In the genomic region with DNA sequence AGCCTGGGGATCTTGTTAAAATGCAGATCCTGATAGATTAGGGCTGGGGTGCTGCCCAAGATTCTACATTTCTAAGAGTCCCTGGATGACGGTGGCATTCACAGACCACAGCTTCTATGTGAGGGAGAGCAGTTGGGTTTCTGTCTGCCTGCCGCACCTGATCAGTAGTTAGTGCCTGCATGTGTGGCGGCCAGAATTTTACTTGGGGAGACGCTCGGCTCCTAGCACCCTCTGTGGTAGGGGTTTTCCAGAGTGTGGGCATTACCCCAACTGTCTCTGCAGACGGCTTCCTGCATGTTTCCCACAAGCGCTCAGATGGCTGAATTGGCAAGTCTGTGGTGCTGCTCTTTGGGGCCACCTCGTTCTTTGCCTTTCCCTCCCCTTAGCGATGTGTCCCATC, we compare ENCODE assay signal across 15 cellular contexts. TPM values are rescaled to one million over a fixed set of nuclear protein-coding genes. Genes with fewer than 3 reads are reported as not detected.
DNase-seq lines count a peak whose midpoint lies in the region; ATAC-seq and TF ChIP-seq lines count a peak whose summit lies in the region.
"Had no signal": no experiment of that assay in that cellular context is flagged by ENCODE, and none has a peak within 500 bp of the region (broad histone marks: within the 10 kb centered on the region; RNA-seq: fewer than 3 reads in every experiment).

No MANE protein-coding gene starts in this region.

- H3K9me3 Mint-ChIP-seq in activated CD4-positive, alpha-beta memory T cell treated with anti-CD3 and anti-CD28 coated beads for 36 hours = no peaks in the 10 kb centered on the region
- H3K9me3 Mint-ChIP-seq in central memory CD8-positive, alpha-beta T cell = no peaks in the 10 kb centered on the region

- TF ChIP-seq CTCF in KMS-11 (conservative IDR thresholded peaks at IDR 0.05; ENCODE audit: low read depth, low read length) = no peak

- peaks cover 45% of the 10 kb centered on the region for H3K36me3 Mint-ChIP-seq in activated CD4-positive, alpha-beta memory T cell treated with anti-CD3 and anti-CD28 coated beads for 36 hours
- H3K36me3 Mint-ChIP-seq in central memory CD8-positive, alpha-beta T cell (ENCODE audit: insufficient read depth) = peaks cover 28% of the 10 kb centered on the region

- POLR2A ChIA-PET in activated CD4-positive, alpha-beta memory T cell treated with anti-CD3 and anti-CD28 coated beads for 36 hours (lab: Charles Lee) = no interaction called here

- H3K79me2 ChIP-seq in KMS-11 (ENCODE audit: insufficient read depth, low read depth) = no peaks in the 10 kb centered on the region
- H3K79me2 ChIP-seq: hepatocyte, parathyroid adenoma had no signal

- H3K36me3 ChIP-seq in KMS-11 (ENCODE audit: insufficient read depth) = no peaks in the 10 kb centered on the region

- no peaks in the 10 kb centered on the region for H4K20me1 ChIP-seq in KMS-11 (ENCODE audit: insufficient read depth)

- peak overlapping the region; percentile 100 for H3K27ac ChIP-seq in KMS-11
- H3K27ac ChIP-seq: epithelial cell of prostate, GM23248, hepatocyte, parathyroid adenoma had no signal

- H3K4me2 ChIP-seq in KMS-11 = peak overlapping the region; percentile 96
- H3K4me2 ChIP-seq: hepatocyte had no signal

- DNase-seq in activated CD4-positive, alpha-beta memory T cell treated with anti-CD3 and anti-CD28 coated beads for 36 hours = peak; percentile 68
- DNase-seq in central memory CD8-positive, alpha-beta T cell (ENCODE audit: low spot score in 2 of 2) = peak in 1 of 2 donors; percentile 22
- DNase-seq in stimulated activated CD4-positive, alpha-beta T cell treated with anti-CD3 and anti-CD28 coated beads, TNF-alpha, amount 100 ng/mL, for 1 hour (ENCODE audit: low read depth in 3 of 3, low spot score in 1 of 3) = peak in 2 of 3 donors; percentile 15 to 27
- DNase-seq in NCI-H345 treated with DMSO at 0.1 percent for 48 hours (lab: John Stamatoyannopoulos, UW; ENCODE audit: unreplicated experiment) (no peak), NCI-H2081 (lab: John Stamatoyannopoulos, UW) (no peak)
- DNase-seq: activated CD4-positive, CD25-positive, alpha-beta regulatory T cell; GM23248; NCI-H1105 treated with DMSO at 0.1 percent for 48 hours; NCI-H526 treated with DMSO at 0.1 percent for 48 hours; SIG-M5 had no signal

- peak overlapping the region; percentile 81 for H3K27ac Mint-ChIP-seq in activated CD4-positive, alpha-beta memory T cell treated with anti-CD3 and anti-CD28 coated beads for 36 hours
- H3K27ac Mint-ChIP-seq in central memory CD8-positive, alpha-beta T cell (ENCODE audit: low read depth) = peak overlapping the region; percentile 55

- H3K27me3 ChIP-seq in KMS-11 (ENCODE audit: insufficient read depth, low read depth) = no peaks in the 10 kb centered on the region
- H3K27me3 ChIP-seq: hepatocyte had no signal

- H3K4me1 Mint-ChIP-seq in activated CD4-positive, alpha-beta memory T cell treated with anti-CD3 and anti-CD28 coated beads for 36 hours (ENCODE audit: low read depth) = peaks cover 61% of the 10 kb centered on the region
- H3K4me1 Mint-ChIP-seq in central memory CD8-positive, alpha-beta T cell = peaks cover 26% of the 10 kb centered on the region

- H3K27me3 Mint-ChIP-seq in activated CD4-positive, alpha-beta memory T cell treated with anti-CD3 and anti-CD28 coated beads for 36 hours = no peaks in the 10 kb centered on the region
- H3K27me3 Mint-ChIP-seq in central memory CD8-positive, alpha-beta T cell = no peaks in the 10 kb centered on the region

- H2AFZ ChIP-seq in KMS-11 (ENCODE audit: low read depth) = peak overlapping the region; percentile 5; the same call in 1 of the 2 replicates
- H2AFZ ChIP-seq: GM23248, hepatocyte, parathyroid adenoma had no signal

- H3K4me3 Mint-ChIP-seq in activated CD4-positive, alpha-beta memory T cell treated with anti-CD3 and anti-CD28 coated beads for 36 hours = no peak overlapping the region
- no peak overlapping the region for H3K4me3 Mint-ChIP-seq in central memory CD8-positive, alpha-beta T cell

- peaks cover 67% of the 10 kb centered on the region for H3K4me1 ChIP-seq in KMS-11 (ENCODE audit: low read depth, poor library complexity, severe bottlenecking)
- H3K4me1 ChIP-seq: parathyroid adenoma had no signal

- H3K4me3 ChIP-seq in KMS-11 (IDR thresholded peaks at IDR 0.05; ENCODE audit: insufficient read depth, low read depth, low read length) = peak overlapping the region; percentile 5
- H3K4me3 ChIP-seq: GM23248, hepatocyte had no signal

- CTCF ChIA-PET in activated CD4-positive, alpha-beta memory T cell treated with anti-CD3 and anti-CD28 coated beads for 36 hours (lab: Charles Lee) = interaction anchor here (5.2 kb wide), 1 partner anchor 22 kb away, joined by 29 read pairs; no protein-coding TSS in a partner anchor

- peak; percentile 86 for ATAC-seq in central memory CD8-positive, alpha-beta T cell (replicated peaks; ENCODE audit: extremely low read depth, poor library complexity, severe bottlenecking)
- no peak for ATAC-seq in HG02840 (IDR thresholded peaks at IDR 0.05; ENCODE audit: low FRiP score, unreplicated experiment)

- intact Hi-C loops in activated CD4-positive, alpha-beta memory T cell treated with anti-CD3 and anti-CD28 coated beads for 36 hours (cut with micrococcal nuclease) = loop anchor here (1.0 to 5.0 kb wide), 3 partner anchors 20 to 167 kb away; partner anchors contain the start of gene BRK1

- peak overlapping the region; percentile 83 for H3K9ac ChIP-seq in KMS-11
- H3K9ac ChIP-seq: GM23248, parathyroid adenoma had no signal

RNA-seq across cellular contexts. Expression of gene GHRL, which starts 8.3 kb away (rescaled TPM):
- total RNA-seq in activated CD4-positive, alpha-beta memory T cell treated with anti-CD3 and anti-CD28 coated beads for 36 hours = under 1 TPM in 1 of 2 experiments, not detected in 1; 0.73 TPM
- total RNA-seq: GM23248 had no signal

RNA-seq across cellular contexts. Expression of gene TATDN2, which starts 36.2 kb away (rescaled TPM):
- 10 to 100 TPM; 36.9 to 39.4 TPM for total RNA-seq in activated CD4-positive, alpha-beta memory T cell treated with anti-CD3 and anti-CD28 coated beads for 36 hours

RNA-seq across cellular contexts. Expression of gene SEC13, which starts 36.4 kb away (rescaled TPM):
- total RNA-seq in activated CD4-positive, alpha-beta memory T cell treated with anti-CD3 and anti-CD28 coated beads for 36 hours = 10 to 100 TPM; 95.3 to 95.6 TPM

Comparison
In these comparisons a context has a peak if more than half of its experiments do, and no peak if none do; other contexts are left out.
1. DNase-seq: peak in activated CD4-positive, alpha-beta memory T cell treated with anti-CD3 and anti-CD28 coated beads for 36 hours (single experiment) and stimulated activated CD4-positive, alpha-beta T cell treated with anti-CD3 and anti-CD28 coated beads, TNF-alpha, amount 100 ng/mL, for 1 hour (2 of 3); none in NCI-H345 treated with DMSO at 0.1 percent for 48 hours (single experiment) and NCI-H2081 (0 of 2).